Comparison of ENCODE assay signal across 8 cellular contexts in genomic region chr20:50569864-50570836, GRCh38. TPM values are rescaled to one million over a fixed set of nuclear protein-coding genes. Genes with fewer than 3 reads are reported as not detected.
DNase-seq lines count a peak whose midpoint lies in the region; ATAC-seq and TF ChIP-seq lines count a peak whose summit lies in the region.

No MANE protein-coding gene starts in this region.

- no peak for DNase-seq in CD14-positive monocyte (ENCODE audit: low spot score)
- peak; percentile 85 for DNase-seq in activated CD4-positive, alpha-beta T cell treated with anti-CD3 and anti-CD28 coated beads, Interleukin-2, amount 10 ng/mL, durations not matched to agents 24 days and 14 days
- no peak for DNase-seq in heart left ventricle
- DNase-seq in stimulated activated naive CD4-positive, alpha-beta T cell treated with Interleukin-2 at 50 U/mL for 16 hours (lab: John Stamatoyannopoulos, UW), result peak; percentile 30
- DNase-seq in 8988T, result no peak
- no peak for DNase-seq in NK-92 treated with Interleukin-12 subunit alpha and Interleukin-12 subunit beta, amount 100 ng/mL, for 24 hours (lab: John Stamatoyannopoulos, UW)

- H3K4me1 ChIP-seq in HUES6 (ENCODE audit: control insufficient read depth, insufficient read depth, low read length), result no peaks in the 10 kb centered on the region
- peaks cover 0 to 62% (median 44%) of the 10 kb centered on the region in 12 donors for H3K4me1 ChIP-seq in heart left ventricle

- peaks cover 54% of the 10 kb centered on the region for H3K36me3 ChIP-seq in HUES6 (ENCODE audit: control insufficient read depth, insufficient read depth, low read length)
- peaks cover 0 to 67% (median 58%) of the 10 kb centered on the region in 9 donors for H3K36me3 ChIP-seq in heart left ventricle

- H3K4me1 Mint-ChIP-seq in CD14-positive monocyte, result peaks cover 45% of the 10 kb centered on the region
- H3K4me1 Mint-ChIP-seq in activated CD4-positive, alpha-beta T cell treated with anti-CD3 and anti-CD28 coated beads, Interleukin-2, amount 10 ng/mL, durations not matched to agents 24 days and 14 days, result peaks cover 72% of the 10 kb centered on the region

- H3K4me3 ChIP-seq in HUES6 (ENCODE audit: low read depth, low read length) (no peak overlapping the region), heart left ventricle (no peak overlapping the region)

- 78 to 86% (median 82%) methylated on average over 14 of the region's 14 CpGs for WGBS in heart left ventricle, 4 donors

- intact Hi-C loops in CD14-positive monocyte (cut with micrococcal nuclease) (loop anchor here in 1 of 2 donors (5.0 kb wide), 1 partner anchor 43 kb away; no protein-coding TSS in a partner anchor), heart left ventricle (cut with DNase I) (loop anchor here in 7 of 10 donors (2.0 to 10.0 kb wide), 7 partner anchors 29 to 175 kb away; partner anchors contain the start of gene PTPN1 (in 2 of the 7))
- intact Hi-C loops in activated CD4-positive, alpha-beta T cell treated with anti-CD3 and anti-CD28 coated beads, Interleukin-2, amount 10 ng/mL, durations not matched to agents 24 days and 14 days (cut with micrococcal nuclease), result loop anchor here (1.0 to 5.0 kb wide), 6 partner anchors 9 to 383 kb away; partner anchors contain the start of gene PTPN1

- H3K9me3 ChIP-seq in HUES6 (ENCODE audit: control insufficient read depth, insufficient read depth, low read depth, low read length) (no peaks in the 10 kb centered on the region), heart left ventricle (no peaks in the 10 kb centered on the region)

- H3K4me3 Mint-ChIP-seq in CD14-positive monocyte, result no peak overlapping the region
- peak overlapping the region; percentile 32 for H3K4me3 Mint-ChIP-seq in activated CD4-positive, alpha-beta T cell treated with anti-CD3 and anti-CD28 coated beads, Interleukin-2, amount 10 ng/mL, durations not matched to agents 24 days and 14 days

- no peak for TF ChIP-seq POLR2A in heart left ventricle (IDR thresholded peaks at IDR 0.05)

- peak overlapping the region in 5 of 7 donors; percentile 9 to 75 (median 38) for H3K27ac Mint-ChIP-seq in CD14-positive monocyte
- H3K27ac Mint-ChIP-seq in activated CD4-positive, alpha-beta T cell treated with anti-CD3 and anti-CD28 coated beads, Interleukin-2, amount 10 ng/mL, durations not matched to agents 24 days and 14 days, result peak overlapping the region; percentile 83

- H3K9ac ChIP-seq in HUES6 (ENCODE audit: low read length), result no peak overlapping the region

- H3K9me3 Mint-ChIP-seq in CD14-positive monocyte, result peaks cover 0 to 1% (median 0%) of the 10 kb centered on the region in 7 donors
- H3K9me3 Mint-ChIP-seq in activated CD4-positive, alpha-beta T cell treated with anti-CD3 and anti-CD28 coated beads, Interleukin-2, amount 10 ng/mL, durations not matched to agents 24 days and 14 days, result no peaks in the 10 kb centered on the region

- H3K27ac ChIP-seq in HUES6 (ENCODE audit: low read depth, low read length) (0 out of 2 replicates have a peak overlapping the region, but pooled peaks have one; percentile 9), heart left ventricle (peak overlapping the region in 4 of 12 donors; percentile 8 to 64 (median 30))

- ATAC-seq in GM19372 (IDR thresholded peaks at IDR 0.05; ENCODE audit: low read depth, unreplicated experiment) (peak; percentile 80), heart left ventricle (peak; percentile 21 to 51 (median 32))

- TF ChIP-seq CTCF in CD14-positive monocyte (IDR thresholded peaks at IDR 0.05) (peak; percentile 37), heart left ventricle (IDR thresholded peaks at IDR 0.05) (peak in 8 of 12 donors; percentile 11 to 31 (median 20))

- H3K36me3 Mint-ChIP-seq in CD14-positive monocyte, result peaks cover 87 to 98% of the 10 kb centered on the region in 2 donors
- peaks cover 67% of the 10 kb centered on the region for H3K36me3 Mint-ChIP-seq in activated CD4-positive, alpha-beta T cell treated with anti-CD3 and anti-CD28 coated beads, Interleukin-2, amount 10 ng/mL, durations not matched to agents 24 days and 14 days (ENCODE audit: low read depth)

- H3K27me3 ChIP-seq in HUES6 (ENCODE audit: control insufficient read depth, insufficient read depth, low read length), result no peaks in the 10 kb centered on the region
- H3K27me3 ChIP-seq in heart left ventricle, result no peaks in the 10 kb centered on the region

- H3K27me3 Mint-ChIP-seq in CD14-positive monocyte (ENCODE audit: low read depth in 3 of 3), result peaks cover 0 to 2% (median 0%) of the 10 kb centered on the region in 3 donors
- no peaks in the 10 kb centered on the region for H3K27me3 Mint-ChIP-seq in activated CD4-positive, alpha-beta T cell treated with anti-CD3 and anti-CD28 coated beads, Interleukin-2, amount 10 ng/mL, durations not matched to agents 24 days and 14 days

RNA-seq across cellular contexts. Expression of gene PTPN1, which starts 60.0 kb away (rescaled TPM):
- polyA plus RNA-seq in CD14-positive monocyte (10 to 100 TPM; 12.4 to 19.1 TPM), heart left ventricle (10 to 100 TPM; 18.5 to 93.8 TPM)
- 61.4 and 62.9 TPM in 2 replicates for total RNA-seq in activated CD4-positive, alpha-beta T cell treated with anti-CD3 and anti-CD28 coated beads, Interleukin-2, amount 10 ng/mL, durations not matched to agents 24 days and 14 days
- 10 to 100 TPM; 24.2 to 63.3 (median 32.0) TPM for total RNA-seq in heart left ventricle

Comparison
In these comparisons a context has a peak if more than half of its experiments do, and no peak if none do; other contexts are left out.
1. DNase-seq: peak in activated CD4-positive, alpha-beta T cell treated with anti-CD3 and anti-CD28 coated beads, Interleukin-2, amount 10 ng/mL, durations not matched to agents 24 days and 14 days (single experiment) and stimulated activated naive CD4-positive, alpha-beta T cell treated with Interleukin-2 at 50 U/mL for 16 hours (single experiment); none in CD14-positive monocyte (single experiment), heart left ventricle (0 of 5), 8988T (single experiment) and NK-92 treated with Interleukin-12 subunit alpha and Interleukin-12 subunit beta, amount 100 ng/mL, for 24 hours (single experiment).